9 cellular contexts compared by ENCODE assay signal in the genomic region with DNA sequence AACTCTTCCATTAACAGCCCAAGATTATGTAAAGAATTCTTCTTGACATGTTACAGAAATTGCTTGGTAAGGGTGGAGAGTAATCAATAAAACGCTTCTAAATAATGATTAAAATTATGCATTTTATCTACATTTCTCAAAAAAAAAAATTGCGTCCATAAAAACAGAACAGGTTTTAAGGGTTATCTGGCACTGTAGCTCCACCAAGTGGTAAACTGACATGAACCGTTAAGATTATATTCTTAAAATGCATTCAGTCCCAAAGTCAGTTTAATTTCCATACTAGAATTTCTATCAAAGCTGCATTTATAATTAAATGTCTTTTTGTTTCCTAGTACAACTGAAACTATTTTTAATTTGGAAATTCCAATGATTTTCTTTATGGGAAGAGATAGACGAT.
DNase-seq lines count a peak whose midpoint lies in the region; ATAC-seq and TF ChIP-seq lines count a peak whose summit lies in the region.
"Had no signal": no experiment of that assay in that cellular context is flagged by ENCODE, and none has a peak within 500 bp of the region (broad histone marks: within the 10 kb centered on the region; RNA-seq: fewer than 3 reads in every experiment).

No MANE protein-coding gene starts in this region.

- H3K9me3 ChIP-seq in CD8-positive, alpha-beta T cell (ENCODE audit: low read length), result no peaks in the 10 kb centered on the region
- H3K9me3 ChIP-seq in adrenal gland (replicated peaks in 1 of 3) (no peaks in the 10 kb centered on the region), thyroid gland (no peaks in the 10 kb centered on the region), aorta (ENCODE audit: control insufficient read depth, low read length) (no peaks in the 10 kb centered on the region)

- H3K27me3 ChIP-seq in CD8-positive, alpha-beta T cell (ENCODE audit: insufficient read depth, low read length), result no peaks in the 10 kb centered on the region
- H3K27me3 ChIP-seq in adrenal gland (no peaks in the 10 kb centered on the region), thyroid gland (no peaks in the 10 kb centered on the region), aorta (ENCODE audit: control insufficient read depth in 1 of 2, insufficient read depth in 2 of 2, low read length in 1 of 2) (no peaks in the 10 kb centered on the region)

- H3K36me3 Mint-ChIP-seq in CD8-positive, alpha-beta T cell, result no peaks in the 10 kb centered on the region
- H3K36me3 Mint-ChIP-seq: IgD-negative memory B cell had no signal

- TF ChIP-seq POLR2A in adrenal gland (IDR thresholded peaks at IDR 0.05) (no peak), thyroid gland (IDR thresholded peaks at IDR 0.05) (no peak)

- TF ChIP-seq CTCF in CD8-positive, alpha-beta T cell (IDR thresholded peaks at IDR 0.05), result peak; percentile 44
- TF ChIP-seq CTCF in adrenal gland (IDR thresholded peaks at IDR 0.05) (peak in 4 of 6 experiments; percentile 18 to 40 (median 24)), thyroid gland (IDR thresholded peaks at IDR 0.05) (peak in 3 of 6 experiments; percentile 21 to 31 (median 30))

- H3K4me1 ChIP-seq in CD8-positive, alpha-beta T cell (ENCODE audit: insufficient read depth, low read length), result no peaks in the 10 kb centered on the region
- H3K4me1 ChIP-seq in adrenal gland (replicated peaks in 1 of 2) (no peaks in the 10 kb centered on the region), thyroid gland (no peaks in the 10 kb centered on the region), aorta (ENCODE audit: control insufficient read depth in 1 of 2, insufficient read depth in 2 of 2, low read length in 2 of 2) (no peaks in the 10 kb centered on the region)

- no peak overlapping the region for H3K4me3 ChIP-seq in CD8-positive, alpha-beta T cell (ENCODE audit: low read depth, low read length)
- H3K4me3 ChIP-seq in adrenal gland (no peak overlapping the region), thyroid gland (replicated peaks in 1 of 3) (no peak overlapping the region), aorta (ENCODE audit: low read length in 2 of 2) (no peak overlapping the region)

- CTCF ChIA-PET in CD8-positive, alpha-beta T cell (lab: Charles Lee), result interaction anchor here (0.6 to 1.4 kb wide), 3 partner anchors 168 to 1014 kb away, joined by 3 read pairs; no protein-coding TSS in a partner anchor

- no peak overlapping the region for H3K4me3 Mint-ChIP-seq in CD8-positive, alpha-beta T cell
- H3K4me3 Mint-ChIP-seq: IgD-negative memory B cell had no signal

- intact Hi-C loops in CD8-positive, alpha-beta T cell (cut with DNase I, micrococcal nuclease), result loop anchor here (2.0 to 5.0 kb wide), 4 partner anchors 308 to 990 kb away; no protein-coding TSS in a partner anchor
- intact Hi-C loops in adrenal gland (cut with DNase I), result loop anchor here in 1 of 2 donors (10.0 kb wide), 1 partner anchor 310 kb away; no protein-coding TSS in a partner anchor
- intact Hi-C loops in thyroid gland (cut with DNase I), result loop anchor here (5.0 to 10.0 kb wide), 2 partner anchors 278 to 310 kb away; no protein-coding TSS in a partner anchor
- intact Hi-C loops in aorta (cut with DNase I), result loop anchor here (5.0 to 10.0 kb wide), 7 partner anchors 177 to 990 kb away; no protein-coding TSS in a partner anchor

- no peaks in the 10 kb centered on the region for H3K4me1 Mint-ChIP-seq in CD8-positive, alpha-beta T cell (ENCODE audit: low read depth)
- H3K4me1 Mint-ChIP-seq: IgD-negative memory B cell had no signal

- POLR2A ChIA-PET in CD8-positive, alpha-beta T cell (lab: Charles Lee), result interaction anchor here (0.6 kb wide), 2 partner anchors 979 to 998 kb away, joined by 3 read pairs; no protein-coding TSS in a partner anchor

- WGBS in adrenal gland, 4 donors, result 5 to 8% (median 6%) methylated on average over 4 of the region's 4 CpGs
- WGBS in thyroid gland, 2 donors, result 6% methylated on average over 4 of the region's 4 CpGs
- 7 to 8% methylated on average over 4 of the region's 4 CpGs for WGBS in aorta, 2 donors

- no peak overlapping the region for H3K27ac Mint-ChIP-seq in CD8-positive, alpha-beta T cell
- H3K27ac Mint-ChIP-seq: IgD-negative memory B cell had no signal

- no peaks in the 10 kb centered on the region for H3K9me3 Mint-ChIP-seq in CD8-positive, alpha-beta T cell
- H3K9me3 Mint-ChIP-seq: IgD-negative memory B cell had no signal

- H3K27me3 Mint-ChIP-seq in CD8-positive, alpha-beta T cell (ENCODE audit: low read depth), result peaks cover 6% of the 10 kb centered on the region

- H3K36me3 ChIP-seq in CD8-positive, alpha-beta T cell (ENCODE audit: insufficient read depth, low read length), result no peaks in the 10 kb centered on the region
- H3K36me3 ChIP-seq in adrenal gland (replicated peaks in 1 of 2), result no peaks in the 10 kb centered on the region
- no peaks in the 10 kb centered on the region for H3K36me3 ChIP-seq in thyroid gland
- H3K36me3 ChIP-seq in aorta (ENCODE audit: control insufficient read depth in 1 of 2, insufficient read depth in 2 of 2, low read length in 1 of 2), result no peaks in the 10 kb centered on the region

- no peak for DNase-seq in CD8-positive, alpha-beta T cell
- DNase-seq in HT-29 (ENCODE audit: low spot score) (peak; percentile 69), adrenal gland (no peak), left lobe of liver (ENCODE audit: low spot score) (no peak), thyroid gland (no peak), aorta (no peak)

- ATAC-seq in CD8-positive, alpha-beta T cell, result no peak
- peak; percentile 50 for ATAC-seq in left lobe of liver
- no peak for ATAC-seq in HG03442 (IDR thresholded peaks at IDR 0.05; ENCODE audit: unreplicated experiment)
- ATAC-seq in GM18519 (IDR thresholded peaks at IDR 0.05; ENCODE audit: low FRiP score, unreplicated experiment), result no peak
- no peak for ATAC-seq in aorta (ENCODE audit: low FRiP score)

- no peak overlapping the region for H3K27ac ChIP-seq in CD8-positive, alpha-beta T cell (ENCODE audit: low read depth, low read length)
- H3K27ac ChIP-seq in adrenal gland (no peak overlapping the region), thyroid gland (no peak overlapping the region), aorta (ENCODE audit: low read depth in 1 of 2, low read length in 2 of 2) (no peak overlapping the region)
